ENCODE assay signal across 14 cellular contexts in genomic region chr12:20783796-20784357, GRCh38. TPM values are rescaled to one million over a fixed set of nuclear protein-coding genes. Genes with fewer than 3 reads are reported as not detected.
"Had no signal": no experiment of that assay in that cellular context is flagged by ENCODE, and none has a peak within 500 bp of the region (broad histone marks: within the 10 kb centered on the region; RNA-seq: fewer than 3 reads in every experiment).

No MANE protein-coding gene starts in this region.

RNA-seq across cellular contexts. Expression of gene SLCO1B3, which starts 26.6 kb away (rescaled TPM):
- total RNA-seq: kidney; kidney epithelial cell; left cardiac atrium; left lung; left ventricle myocardium superior; lower leg skin; lower lobe of right lung; lung microvascular endothelial cell; mammary epithelial cell; mesenteric fat pad; mesothelial cell of epicardium; mononuclear cell; myocyte; naive thymus-derived CD4-positive, alpha-beta T cell had no signal
